In genomic region chr3:72997421-72997961, GRCh38 we compare ENCODE assay signal across 8 cellular contexts. TPM values are rescaled to one million over a fixed set of nuclear protein-coding genes. Genes with fewer than 3 reads are reported as not detected.
DNase-seq lines count a peak whose midpoint lies in the region; TF ChIP-seq lines count a peak whose summit lies in the region.

No MANE protein-coding gene starts in this region.

- peak overlapping the region; percentile 89 for H3K4me3 Mint-ChIP-seq in HFFc6
- peak overlapping the region; percentile 84 to 91 (median 88) for H3K4me3 Mint-ChIP-seq in nephron

- DNase-seq in NCI-H1105 treated with DMSO at 0.1 percent for 48 hours (lab: John Stamatoyannopoulos, UW): peak; percentile 13
- DNase-seq in NCI-H1105 (lab: John Stamatoyannopoulos, UW): no peak
- DNase-seq in HFFc6: peak; percentile 62
- peak; percentile 14 to 56 for DNase-seq in NCI-H526 (lab: John Stamatoyannopoulos, UW)
- peak; percentile 9 for DNase-seq in activated CD8-positive, alpha-beta memory T cell treated with anti-CD3 and anti-CD28 coated beads, Interleukin-2, amount 50 U/mL, for 24 hours (ENCODE audit: extremely low read depth)
- DNase-seq in fibroblast of peridontal ligament (ENCODE audit: extremely low read depth): peak; percentile 76
- no peak for DNase-seq in uterus

- no peak for TF ChIP-seq POLR2A in uterus (IDR thresholded peaks at IDR 0.05)

- H3K27ac Mint-ChIP-seq in HFFc6 (peak overlapping the region; percentile 60), nephron (peak overlapping the region; percentile 43 to 94 (median 89))

- H3K9me3 ChIP-seq in uterus: no peaks in the 10 kb centered on the region

- H3K27me3 Mint-ChIP-seq in HFFc6 (ENCODE audit: insufficient read depth) (no peaks in the 10 kb centered on the region), nephron (ENCODE audit: low read depth) (peaks cover 3% of the 10 kb centered on the region)

- H3K27me3 ChIP-seq in uterus: no peaks in the 10 kb centered on the region

- H3K27ac ChIP-seq in uterus: peak overlapping the region; percentile 92 to 99

- H3K9me3 Mint-ChIP-seq in HFFc6 (no peaks in the 10 kb centered on the region), nephron (no peaks in the 10 kb centered on the region)

- intact Hi-C loops in uterus (cut with DNase I; ENCODE audit: low total_unique reads): no loop called here

- H3K4me1 ChIP-seq in uterus: peaks cover 11 to 12% of the 10 kb centered on the region in 2 donors

- no peaks in the 10 kb centered on the region for H3K36me3 ChIP-seq in uterus

- H3K4me1 Mint-ChIP-seq in HFFc6 (ENCODE audit: low read depth) (peaks cover 40% of the 10 kb centered on the region), nephron (peaks cover 39% of the 10 kb centered on the region)

- peak overlapping the region; percentile 71 to 98 for H3K4me3 ChIP-seq in uterus

- H3K36me3 Mint-ChIP-seq in HFFc6 (ENCODE audit: low read depth): peaks cover 31% of the 10 kb centered on the region
- H3K36me3 Mint-ChIP-seq in nephron (ENCODE audit: low read depth): peaks cover 32% of the 10 kb centered on the region

- peak; percentile 73 for TF ChIP-seq CTCF in HFFc6 (IDR thresholded peaks at IDR 0.05)
- TF ChIP-seq CTCF in nephron (IDR thresholded peaks at IDR 0.05; ENCODE audit: unreplicated experiment in 3 of 3): peak; percentile 36 to 64 (median 40)
- TF ChIP-seq CTCF in uterus (IDR thresholded peaks at IDR 0.05): peak; percentile 30 to 54 (median 35)

RNA-seq across cellular contexts. Expression of gene PPP4R2, which starts 0.9 kb away (rescaled TPM):
- total RNA-seq in HFFc6 (2021; fragmentation: NEBNext Ultra II Directional; extraction: Animal tissue kit (Norgen Biotek cat#: 25700)): 10 to 100 TPM; 72.4 to 84.3 (median 79.4) TPM
- 100 to 1,000 TPM in 1 of 4 donors, 10 to 100 TPM in 3; 21.3 to 136 (median 62.3) TPM for total RNA-seq in uterus

Comparison
In these comparisons a context has a peak if more than half of its experiments do, and no peak if none do; other contexts are left out.
1. DNase-seq: peak in NCI-H1105 treated with DMSO at 0.1 percent for 48 hours (single experiment), HFFc6 (single experiment), NCI-H526 (2 of 2), activated CD8-positive, alpha-beta memory T cell treated with anti-CD3 and anti-CD28 coated beads, Interleukin-2, amount 50 U/mL, for 24 hours (single experiment) and fibroblast of peridontal ligament (single experiment); none in NCI-H1105 (single experiment) and uterus (0 of 2).
2. Peak in every context shown above with its lines, with median percentiles within 50 percentile points of each other: CTCF ChIP-seq.